2 cellular contexts compared by ENCODE assay signal in genomic region chr4:90857081-90857820, GRCh38.
TF ChIP-seq lines count a peak whose summit lies in the region.

No MANE protein-coding gene starts in this region.

TF ChIP-seq in GM23338, 12 proteins besides CTCF, POLR2A, EP300 and RAD21 (continued from another document):
- TF ChIP-seq ZNF462 (CRISPR knock-in tag; IDR thresholded peaks at IDR 0.05) (no peak), STAT1 (IDR thresholded peaks at IDR 0.05; ENCODE audit: unreplicated experiment) (no peak), JUNB (IDR thresholded peaks at IDR 0.05; ENCODE audit: unreplicated experiment) (no peak), POLR2AphosphoS5 (IDR thresholded peaks at IDR 0.05; ENCODE audit: low read depth) (no peak)

TF ChIP-seq in H1, 55 proteins besides CTCF, POLR2A, EP300 and RAD21:
- TF ChIP-seq CHD7 (IDR thresholded peaks at IDR 0.05; ENCODE audit: insufficient replicate concordance, low read length) (no peak), CHD1 (IDR thresholded peaks at IDR 0.05; ENCODE audit: low read depth, low read length) (no peak), E2F6 (IDR thresholded peaks at IDR 0.05) (no peak), RBBP5 (IDR thresholded peaks at IDR 0.05; ENCODE audit: borderline replicate concordance, low read depth, low read length) (no peak), RXRA (IDR thresholded peaks at IDR 0.05; ENCODE audit: insufficient read depth, low read depth, low read length) (no peak), CREB1 (IDR thresholded peaks at IDR 0.05) (no peak), KDM1A (IDR thresholded peaks at IDR 0.05; ENCODE audit: borderline replicate concordance, low read length) (no peak), SIX5 (IDR thresholded peaks at IDR 0.05; ENCODE audit: low read depth, low read length) (no peak), USF2 (IDR thresholded peaks at IDR 0.05; ENCODE audit: low read length) (no peak), KDM4A (IDR thresholded peaks at IDR 0.05; ENCODE audit: low read depth, low read length, severe bottlenecking) (no peak), TCF12 (IDR thresholded peaks at IDR 0.05; ENCODE audit: low read depth, low read length) (no peak)
